ENCODE assay signal across 22 cellular contexts in the genomic region with DNA sequence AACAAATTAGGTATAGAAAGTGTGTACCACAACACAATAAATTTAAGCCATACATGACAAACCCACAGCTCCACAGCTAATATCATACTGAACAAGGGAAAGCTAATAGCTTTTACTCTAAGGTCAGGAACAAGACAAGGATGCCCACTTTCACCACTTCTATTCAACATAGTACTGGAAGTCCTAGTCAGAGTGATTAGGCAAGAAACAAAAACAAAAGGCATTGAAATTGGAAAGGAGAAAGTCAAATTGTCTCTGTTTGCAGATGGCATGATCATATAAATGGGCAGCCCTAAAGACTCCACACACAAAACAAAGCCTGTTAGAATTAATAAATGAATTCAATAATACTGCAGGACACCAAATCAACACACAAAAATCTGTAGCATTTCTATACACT.
DNase-seq lines count a peak whose midpoint lies in the region; ATAC-seq and TF ChIP-seq lines count a peak whose summit lies in the region.
"Had no signal": no experiment of that assay in that cellular context is flagged by ENCODE, and none has a peak within 500 bp of the region (broad histone marks: within the 10 kb centered on the region; RNA-seq: fewer than 3 reads in every experiment).

No MANE protein-coding gene starts in this region.

- H3K27ac ChIP-seq in angular gyrus (ENCODE audit: low read depth, low read length) (peak overlapping the region; percentile 74), upper lobe of left lung (no peak overlapping the region)
- H3K27ac ChIP-seq: BLaER1 treated with 17β-estradiol and CSF1 and Interleukin-3, amounts not matched to agents 10 nM and 100 nM; GM23248; HL-60 had no signal

- no peaks in the 10 kb centered on the region for H3K36me3 Mint-ChIP-seq in activated CD4-positive, alpha-beta T cell treated with anti-CD3 and anti-CD28 coated beads, Interleukin-2, amount 10 ng/mL, durations not matched to agents 7 days and 5 days (ENCODE audit: low read depth)
- H3K36me3 Mint-ChIP-seq: CD8-positive, alpha-beta T cell had no signal

- H3K4me3 ChIP-seq in upper lobe of left lung = no peak overlapping the region
- H3K4me3 ChIP-seq: BLaER1 treated with 17β-estradiol and CSF1 and Interleukin-3, amounts not matched to agents 10 nM and 100 nM; GM12878; GM23248; HAP-1 had no signal

- DNase-seq in globus pallidus (ENCODE audit: low spot score) = peak; percentile 79
- peak; percentile 62 for DNase-seq in midbrain (lab: John Stamatoyannopoulos, UW)
- DNase-seq in superior temporal gyrus (ENCODE audit: extremely low spot score) = peak; percentile 83
- no peak for DNase-seq in HUDEP-2 (lab: John Stamatoyannopoulos, UW; ENCODE audit: unreplicated experiment in 76 of 76)
- no peak for DNase-seq in upper lobe of left lung
- DNase-seq in activated CD4-positive, alpha-beta T cell treated with anti-CD3 and anti-CD28 coated beads, Interleukin-2, amount 10 ng/mL, durations not matched to agents 7 days and 5 days = no peak
- DNase-seq: 8988T; CD8-positive, alpha-beta T cell; COR-L47; DMS 273 treated with DMSO at 0.1 percent for 48 hours; DMS53; DND-41; EL; GM23248; IMR-90 had no signal

- H3K36me3 ChIP-seq in upper lobe of left lung = no peaks in the 10 kb centered on the region
- H3K36me3 ChIP-seq: BLaER1 treated with 17β-estradiol and CSF1 and Interleukin-3, amounts not matched to agents 10 nM and 100 nM; HAP-1 had no signal

- no peak overlapping the region for H3K4me3 Mint-ChIP-seq in activated CD4-positive, alpha-beta T cell treated with anti-CD3 and anti-CD28 coated beads, Interleukin-2, amount 10 ng/mL, durations not matched to agents 7 days and 5 days
- H3K4me3 Mint-ChIP-seq: B cell; CD8-positive, alpha-beta T cell had no signal

- TF ChIP-seq CTCF in upper lobe of left lung (IDR thresholded peaks at IDR 0.05) = no peak

- no peak for TF ChIP-seq POLR2A in upper lobe of left lung (IDR thresholded peaks at IDR 0.05)

- no peaks in the 10 kb centered on the region for H3K4me1 Mint-ChIP-seq in activated CD4-positive, alpha-beta T cell treated with anti-CD3 and anti-CD28 coated beads, Interleukin-2, amount 10 ng/mL, durations not matched to agents 7 days and 5 days
- H3K4me1 Mint-ChIP-seq: B cell had no signal

- H3K9me3 ChIP-seq in upper lobe of left lung = peaks cover 0 to 5% (median 0%) of the 10 kb centered on the region in 4 donors
- H3K9me3 ChIP-seq: HAP-1 had no signal

- H3K27me3 Mint-ChIP-seq in activated CD4-positive, alpha-beta T cell treated with anti-CD3 and anti-CD28 coated beads, Interleukin-2, amount 10 ng/mL, durations not matched to agents 7 days and 5 days = no peaks in the 10 kb centered on the region
- H3K27me3 Mint-ChIP-seq: B cell had no signal

- no peaks in the 10 kb centered on the region for H3K27me3 ChIP-seq in upper lobe of left lung
- H3K27me3 ChIP-seq: BLaER1 treated with 17β-estradiol and CSF1 and Interleukin-3, amounts not matched to agents 10 nM and 100 nM had no signal

- POLR2A ChIA-PET in activated CD4-positive, alpha-beta T cell treated with anti-CD3 and anti-CD28 coated beads, Interleukin-2, amount 10 ng/mL, durations not matched to agents 7 days and 5 days (lab: Charles Lee) = no interaction called here

- no peak for TF ChIP-seq EP300 in upper lobe of left lung (IDR thresholded peaks at IDR 0.05)

- no peak for ATAC-seq in HG02763 (IDR thresholded peaks at IDR 0.05; ENCODE audit: unreplicated experiment)
- ATAC-seq in upper lobe of left lung (ENCODE audit: low FRiP score in 2 of 2) = no peak
- ATAC-seq: CD8-positive, alpha-beta T cell; GM12878 had no signal

- H3K4me1 ChIP-seq in upper lobe of left lung = no peaks in the 10 kb centered on the region
- H3K4me1 ChIP-seq: BLaER1 treated with 17β-estradiol and CSF1 and Interleukin-3, amounts not matched to agents 10 nM and 100 nM; HAP-1 had no signal

- no peaks in the 10 kb centered on the region for H3K9me3 Mint-ChIP-seq in activated CD4-positive, alpha-beta T cell treated with anti-CD3 and anti-CD28 coated beads, Interleukin-2, amount 10 ng/mL, durations not matched to agents 7 days and 5 days

- H3K27ac Mint-ChIP-seq in activated CD4-positive, alpha-beta T cell treated with anti-CD3 and anti-CD28 coated beads, Interleukin-2, amount 10 ng/mL, durations not matched to agents 7 days and 5 days = no peak overlapping the region
- H3K27ac Mint-ChIP-seq: B cell; CD8-positive, alpha-beta T cell had no signal

- CTCF ChIA-PET in activated CD4-positive, alpha-beta T cell treated with anti-CD3 and anti-CD28 coated beads, Interleukin-2, amount 10 ng/mL, durations not matched to agents 7 days and 5 days (lab: Charles Lee) = no interaction called here

Comparison
In these comparisons a context has a peak if more than half of its experiments do, and no peak if none do; other contexts are left out.
1. DNase-seq: peak in globus pallidus (single experiment), midbrain (single experiment) and superior temporal gyrus (single experiment); none in HUDEP-2 (0 of 76), upper lobe of left lung (0 of 2) and activated CD4-positive, alpha-beta T cell treated with anti-CD3 and anti-CD28 coated beads, Interleukin-2, amount 10 ng/mL, durations not matched to agents 7 days and 5 days (single experiment).